In genomic region chr3:127535901-127536817, GRCh38 we compare ENCODE assay signal across 14 cellular contexts. TPM values are rescaled to one million over a fixed set of nuclear protein-coding genes. Genes with fewer than 3 reads are reported as not detected.
DNase-seq lines count a peak whose midpoint lies in the region; ATAC-seq and TF ChIP-seq lines count a peak whose summit lies in the region.
"Had no signal": no experiment of that assay in that cellular context is flagged by ENCODE, and none has a peak within 500 bp of the region (broad histone marks: within the 10 kb centered on the region; RNA-seq: fewer than 3 reads in every experiment).

No MANE protein-coding gene starts in this region.

- no peak overlapping the region for H2AFZ ChIP-seq in MM.1S (ENCODE audit: low read length)

- peak overlapping the region; percentile 6; the same call in 1 of the 2 replicates for H3K4me2 ChIP-seq in MM.1S (ENCODE audit: low read depth, low read length)

- ATAC-seq in HG03571 (IDR thresholded peaks at IDR 0.05; ENCODE audit: unreplicated experiment) = no peak
- no peak for ATAC-seq in GM21528 (IDR thresholded peaks at IDR 0.05; ENCODE audit: low FRiP score, unreplicated experiment)
- ATAC-seq: stimulated activated memory B cell treated with anti-CD40 and anti-IgM and Interleukin-4, amounts not matched to agents 10 μg/mL and 1 μg/mL and 100 μg/mL, for 72 hours had no signal

- TF ChIP-seq POLR2A in thyroid gland (IDR thresholded peaks at IDR 0.05) = no peak

- H3K9me3 ChIP-seq in MM.1S (replicated peaks; ENCODE audit: insufficient read depth, low read length) (no peaks in the 10 kb centered on the region), NT2/D1 (ENCODE audit: insufficient read depth, low read length) (no peaks in the 10 kb centered on the region), thyroid gland (no peaks in the 10 kb centered on the region)

- peak; percentile 45 for DNase-seq in COLO668 (lab: John Stamatoyannopoulos, UW; ENCODE audit: unreplicated experiment)
- DNase-seq in MM.1S = peak; percentile 20
- DNase-seq in NT2/D1 (ENCODE audit: low read depth, low spot score) = no peak
- peak; percentile 64 for DNase-seq in mucosa of gallbladder (ENCODE audit: low spot score)
- DNase-seq in GDM1 (lab: John Stamatoyannopoulos, UW) = no peak
- DNase-seq in thyroid gland = no peak
- DNase-seq: activated CD4-positive, CD25-positive, alpha-beta regulatory T cell treated with anti-CD3 and anti-CD28 coated beads, Interleukin-2, amount 50 U/mL, for 72 hours; AML-193; EL; stimulated activated CD4-positive, alpha-beta T cell treated with anti-CD3 and anti-CD28 coated beads, Interleukin-2, amount 100 ng/mL, for 48 hours; SW 1271 had no signal

- no peaks in the 10 kb centered on the region for H3F3A ChIP-seq in MM.1S (ENCODE audit: insufficient read depth, low read length)

- H3K27me3 ChIP-seq in MM.1S (replicated peaks; ENCODE audit: insufficient read depth, low read length) (no peaks in the 10 kb centered on the region), NT2/D1 (ENCODE audit: insufficient read depth, insufficient read length) (no peaks in the 10 kb centered on the region), thyroid gland (no peaks in the 10 kb centered on the region)

- H3K9ac ChIP-seq in MM.1S (ENCODE audit: low read length) (no peak overlapping the region), NT2/D1 (ENCODE audit: insufficient read length, low read depth) (peak overlapping the region; percentile 8)

- H3K4me3 ChIP-seq in MM.1S (ENCODE audit: low read length) (no peak overlapping the region), NT2/D1 (ENCODE audit: insufficient read length, low read depth) (no peak overlapping the region), thyroid gland (replicated peaks in 1 of 3) (no peak overlapping the region)

- H3K4me1 ChIP-seq in MM.1S (ENCODE audit: low read length) (no peaks in the 10 kb centered on the region), NT2/D1 (ENCODE audit: insufficient read depth, insufficient read length) (peaks cover 16% of the 10 kb centered on the region), thyroid gland (no peaks in the 10 kb centered on the region)

- no peaks in the 10 kb centered on the region for H3K9me2 ChIP-seq in MM.1S (replicated peaks; ENCODE audit: insufficient read depth, low read length)

- H3K27ac ChIP-seq in MM.1S (ENCODE audit: low read length) (no peak overlapping the region), thyroid gland (no peak overlapping the region)

- H3K79me2 ChIP-seq in MM.1S (ENCODE audit: low read length) = no peaks in the 10 kb centered on the region

- intact Hi-C loops in thyroid gland (cut with DNase I) = no loop called here

- no peaks in the 10 kb centered on the region for H4K20me1 ChIP-seq in MM.1S (ENCODE audit: insufficient read depth, low read length)

- H3K36me3 ChIP-seq in MM.1S (replicated peaks; ENCODE audit: insufficient read depth, low read length) = no peaks in the 10 kb centered on the region
- H3K36me3 ChIP-seq in NT2/D1 (ENCODE audit: insufficient read depth, insufficient read length, low read length) = no peaks in the 10 kb centered on the region
- H3K36me3 ChIP-seq in thyroid gland = no peaks in the 10 kb centered on the region

- WGBS in thyroid gland, 2 donors = 76 to 89% methylated on average over 12 to 18 of the region's 18 CpGs

- TF ChIP-seq CTCF in MM.1S (IDR thresholded peaks at IDR 0.05; ENCODE audit: low read length) = no peak
- no peak for TF ChIP-seq CTCF in thyroid gland (IDR thresholded peaks at IDR 0.05)

RNA-seq across cellular contexts. Expression of gene TPRA1, which starts 54.4 kb away (rescaled TPM):
- total RNA-seq in mucosa of gallbladder (47.7 TPM), thyroid gland (10 to 100 TPM; 36.2 to 47.5 (median 43.2) TPM)

Comparison
In these comparisons a context has a peak if more than half of its experiments do, and no peak if none do; other contexts are left out.
1. DNase-seq: peak in COLO668 (single experiment), MM.1S (single experiment) and mucosa of gallbladder (single experiment); none in NT2/D1 (single experiment), GDM1 (single experiment) and thyroid gland (0 of 2).